1 cellular context compared by ENCODE assay signal in the genomic region with DNA sequence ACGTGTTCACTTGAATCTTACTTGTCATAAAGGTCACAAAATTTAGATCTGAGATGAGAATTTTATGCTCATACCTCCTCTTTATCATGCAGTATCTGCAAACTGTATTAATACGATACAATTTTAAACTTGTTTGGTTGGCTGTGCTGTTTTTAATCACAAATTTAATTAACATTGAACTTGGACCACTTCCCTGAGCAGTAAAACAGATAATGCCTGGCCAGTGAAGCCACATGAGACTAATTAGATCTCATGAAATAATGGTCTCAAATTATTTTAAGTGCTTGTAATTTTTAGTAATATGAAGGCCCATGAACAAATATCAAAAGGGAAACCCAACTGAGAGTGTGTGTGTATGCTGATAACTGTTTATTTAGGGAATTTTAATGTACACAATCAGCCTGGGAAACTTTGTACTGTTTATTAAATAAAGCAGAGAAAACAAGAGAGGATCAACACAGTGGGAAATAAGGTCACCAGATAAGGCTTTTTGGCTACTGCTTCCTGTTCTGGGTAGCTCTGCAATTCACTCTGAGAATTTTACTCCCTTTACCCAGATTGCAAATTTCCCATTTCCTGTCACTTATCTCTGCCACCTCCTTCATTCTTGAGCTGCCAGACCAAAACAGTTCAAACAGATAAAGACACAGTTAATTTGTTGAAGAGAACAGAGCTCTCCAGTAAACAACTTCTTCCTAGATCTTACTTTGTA.
A peak's percentile ranks its signal among the peaks of the same experiment; 100 is the strongest.
TF ChIP-seq lines count a peak whose summit lies in the region.

No MANE protein-coding gene starts in this region.

TF ChIP-seq in SK-N-SH, 30 proteins besides CTCF, POLR2A, EP300 and RAD21 (continued from another document):
- TF ChIP-seq TAF1 (IDR thresholded peaks at IDR 0.05; ENCODE audit: borderline replicate concordance, low read depth, low read length) (0 out of 2 replicates have a peak, but pooled peaks have one; percentile 20), GATA2 (CRISPR knock-in tag; IDR thresholded peaks at IDR 0.05) (peak; percentile 83), GABPA (IDR thresholded peaks at IDR 0.05; ENCODE audit: low read depth) (no peak), NFIC (IDR thresholded peaks at IDR 0.05; ENCODE audit: borderline replicate concordance) (no peak), TCF12 (IDR thresholded peaks at IDR 0.05) (peak; percentile 41; the same call in 1 of the 2 replicates), CHD2 (IDR thresholded peaks at IDR 0.05; ENCODE audit: low read length, partially characterized antibody) (peak; percentile 35), RCOR1 (IDR thresholded peaks at IDR 0.05; ENCODE audit: low read length) (peak; percentile 77)
